2 cellular contexts compared by ENCODE assay signal in the genomic region with DNA sequence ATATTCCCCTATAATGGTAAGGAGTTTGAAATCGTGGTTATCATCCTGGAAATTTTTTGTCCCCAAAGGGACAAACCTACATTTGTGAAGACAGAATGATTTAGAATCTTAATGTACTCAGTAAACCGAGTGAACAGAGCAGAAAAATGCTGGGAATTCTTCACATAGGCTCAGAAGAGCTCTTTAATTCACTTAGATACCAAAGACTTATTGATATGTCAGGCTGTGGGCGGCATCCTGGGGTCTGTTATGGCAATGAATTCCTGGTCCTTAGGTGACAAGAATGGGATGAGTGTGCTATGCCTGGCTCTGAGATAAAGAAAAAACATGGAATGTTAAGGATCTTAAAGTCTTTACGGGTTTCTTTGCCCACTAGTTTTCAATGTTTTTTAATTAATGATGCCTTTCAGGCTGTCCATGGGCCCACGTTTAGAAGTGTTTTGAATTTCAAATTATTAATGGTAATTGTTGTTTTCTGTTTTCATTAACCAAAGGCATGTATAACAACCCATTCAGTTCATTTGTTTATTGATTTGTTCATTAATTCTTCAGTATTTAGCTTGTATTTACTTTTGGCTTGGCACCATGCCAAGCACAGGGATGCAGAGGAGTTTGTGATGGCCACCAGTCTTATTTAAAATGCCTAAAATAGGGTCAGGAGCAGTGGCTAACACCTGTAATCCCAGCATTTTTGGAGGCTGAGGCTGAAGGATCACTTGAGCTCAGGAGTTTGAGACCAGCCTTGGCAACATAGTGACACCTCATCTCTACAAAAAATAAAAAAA.
TF ChIP-seq lines count a peak whose summit lies in the region.

No MANE protein-coding gene starts in this region.

TF ChIP-seq in SK-N-SH treated with all-trans-retinoic acid at 6 μM for 48 hours, 23 proteins besides CTCF, POLR2A, EP300 and RAD21 (continues in another document):
- TF ChIP-seq, protein P1, sequence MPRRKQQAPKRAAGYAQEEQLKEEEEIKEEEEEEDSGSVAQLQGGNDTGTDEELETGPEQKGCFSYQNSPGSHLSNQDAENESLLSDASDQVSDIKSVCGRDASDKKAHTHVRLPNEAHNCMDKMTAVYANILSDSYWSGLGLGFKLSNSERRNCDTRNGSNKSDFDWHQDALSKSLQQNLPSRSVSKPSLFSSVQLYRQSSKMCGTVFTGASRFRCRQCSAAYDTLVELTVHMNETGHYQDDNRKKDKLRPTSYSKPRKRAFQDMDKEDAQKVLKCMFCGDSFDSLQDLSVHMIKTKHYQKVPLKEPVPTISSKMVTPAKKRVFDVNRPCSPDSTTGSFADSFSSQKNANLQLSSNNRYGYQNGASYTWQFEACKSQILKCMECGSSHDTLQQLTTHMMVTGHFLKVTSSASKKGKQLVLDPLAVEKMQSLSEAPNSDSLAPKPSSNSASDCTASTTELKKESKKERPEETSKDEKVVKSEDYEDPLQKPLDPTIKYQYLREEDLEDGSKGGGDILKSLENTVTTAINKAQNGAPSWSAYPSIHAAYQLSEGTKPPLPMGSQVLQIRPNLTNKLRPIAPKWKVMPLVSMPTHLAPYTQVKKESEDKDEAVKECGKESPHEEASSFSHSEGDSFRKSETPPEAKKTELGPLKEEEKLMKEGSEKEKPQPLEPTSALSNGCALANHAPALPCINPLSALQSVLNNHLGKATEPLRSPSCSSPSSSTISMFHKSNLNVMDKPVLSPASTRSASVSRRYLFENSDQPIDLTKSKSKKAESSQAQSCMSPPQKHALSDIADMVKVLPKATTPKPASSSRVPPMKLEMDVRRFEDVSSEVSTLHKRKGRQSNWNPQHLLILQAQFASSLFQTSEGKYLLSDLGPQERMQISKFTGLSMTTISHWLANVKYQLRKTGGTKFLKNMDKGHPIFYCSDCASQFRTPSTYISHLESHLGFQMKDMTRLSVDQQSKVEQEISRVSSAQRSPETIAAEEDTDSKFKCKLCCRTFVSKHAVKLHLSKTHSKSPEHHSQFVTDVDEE (CRISPR knock-in tag; IDR thresholded peaks at IDR 0.05), result no peak
- TF ChIP-seq OSR1 (CRISPR knock-in tag; IDR thresholded peaks at IDR 0.05) (no peak), BACH2 (CRISPR knock-in tag; IDR thresholded peaks at IDR 0.05; ENCODE audit: borderline replicate concordance) (no peak), TOX (CRISPR knock-in tag; IDR thresholded peaks at IDR 0.05; ENCODE audit: borderline replicate concordance) (no peak), GLIS3 (CRISPR knock-in tag; IDR thresholded peaks at IDR 0.05) (0 out of 2 replicates have a peak, but pooled peaks have one; percentile 59), TCF4 (CRISPR knock-in tag; IDR thresholded peaks at IDR 0.05; ENCODE audit: borderline replicate concordance) (no peak), ARNTL (CRISPR knock-in tag; IDR thresholded peaks at IDR 0.05; ENCODE audit: borderline replicate concordance, low read depth) (no peak), PPARA (CRISPR knock-in tag; IDR thresholded peaks at IDR 0.05; ENCODE audit: borderline replicate concordance) (no peak), ZNF8 (CRISPR knock-in tag; IDR thresholded peaks at IDR 0.05) (no peak), ZNF565 (CRISPR knock-in tag; conservative IDR thresholded peaks at IDR 0.05; ENCODE audit: low read depth) (no peak), ESRRG (CRISPR knock-in tag; IDR thresholded peaks at IDR 0.05) (peak; percentile 54; the same call in 1 of the 2 replicates), RARB (CRISPR knock-in tag; IDR thresholded peaks at IDR 0.05) (no peak), ZC3H10 (CRISPR knock-in tag; IDR thresholded peaks at IDR 0.05) (no peak), CSDC2 (CRISPR knock-in tag; IDR thresholded peaks at IDR 0.05) (no peak), ZNF70 (CRISPR knock-in tag; IDR thresholded peaks at IDR 0.05) (no peak), SNAI2 (CRISPR knock-in tag; IDR thresholded peaks at IDR 0.05) (no peak), ZFP30 (CRISPR knock-in tag; IDR thresholded peaks at IDR 0.05) (no peak), ISL1 (CRISPR knock-in tag; IDR thresholded peaks at IDR 0.05) (peak; percentile 96), ZFP3 (CRISPR knock-in tag; IDR thresholded peaks at IDR 0.05) (0 out of 2 replicates have a peak, but pooled peaks have one; percentile 36)
- TF ChIP-seq, protein P2, sequence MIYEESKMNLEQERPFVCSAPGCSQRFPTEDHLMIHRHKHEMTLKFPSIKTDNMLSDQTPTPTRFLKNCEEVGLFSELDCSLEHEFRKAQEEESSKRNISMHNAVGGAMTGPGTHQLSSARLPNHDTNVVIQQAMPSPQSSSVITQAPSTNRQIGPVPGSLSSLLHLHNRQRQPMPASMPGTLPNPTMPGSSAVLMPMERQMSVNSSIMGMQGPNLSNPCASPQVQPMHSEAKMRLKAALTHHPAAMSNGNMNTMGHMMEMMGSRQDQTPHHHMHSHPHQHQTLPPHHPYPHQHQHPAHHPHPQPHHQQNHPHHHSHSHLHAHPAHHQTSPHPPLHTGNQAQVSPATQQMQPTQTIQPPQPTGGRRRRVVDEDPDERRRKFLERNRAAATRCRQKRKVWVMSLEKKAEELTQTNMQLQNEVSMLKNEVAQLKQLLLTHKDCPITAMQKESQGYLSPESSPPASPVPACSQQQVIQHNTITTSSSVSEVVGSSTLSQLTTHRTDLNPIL (CRISPR knock-in tag; IDR thresholded peaks at IDR 0.05; ENCODE audit: low read depth), result peak; percentile 71
- TF ChIP-seq, protein P3, sequence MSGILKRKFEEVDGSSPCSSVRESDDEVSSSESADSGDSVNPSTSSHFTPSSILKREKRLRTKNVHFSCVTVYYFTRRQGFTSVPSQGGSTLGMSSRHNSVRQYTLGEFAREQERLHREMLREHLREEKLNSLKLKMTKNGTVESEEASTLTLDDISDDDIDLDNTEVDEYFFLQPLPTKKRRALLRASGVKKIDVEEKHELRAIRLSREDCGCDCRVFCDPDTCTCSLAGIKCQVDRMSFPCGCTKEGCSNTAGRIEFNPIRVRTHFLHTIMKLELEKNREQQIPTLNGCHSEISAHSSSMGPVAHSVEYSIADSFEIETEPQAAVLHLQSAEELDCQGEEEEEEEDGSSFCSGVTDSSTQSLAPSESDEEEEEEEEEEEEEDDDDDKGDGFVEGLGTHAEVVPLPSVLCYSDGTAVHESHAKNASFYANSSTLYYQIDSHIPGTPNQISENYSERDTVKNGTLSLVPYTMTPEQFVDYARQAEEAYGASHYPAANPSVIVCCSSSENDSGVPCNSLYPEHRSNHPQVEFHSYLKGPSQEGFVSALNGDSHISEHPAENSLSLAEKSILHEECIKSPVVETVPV (CRISPR knock-in tag; IDR thresholded peaks at IDR 0.05), result 0 out of 2 replicates have a peak, but pooled peaks have one; percentile 53
- TF ChIP-seq, protein P4, sequence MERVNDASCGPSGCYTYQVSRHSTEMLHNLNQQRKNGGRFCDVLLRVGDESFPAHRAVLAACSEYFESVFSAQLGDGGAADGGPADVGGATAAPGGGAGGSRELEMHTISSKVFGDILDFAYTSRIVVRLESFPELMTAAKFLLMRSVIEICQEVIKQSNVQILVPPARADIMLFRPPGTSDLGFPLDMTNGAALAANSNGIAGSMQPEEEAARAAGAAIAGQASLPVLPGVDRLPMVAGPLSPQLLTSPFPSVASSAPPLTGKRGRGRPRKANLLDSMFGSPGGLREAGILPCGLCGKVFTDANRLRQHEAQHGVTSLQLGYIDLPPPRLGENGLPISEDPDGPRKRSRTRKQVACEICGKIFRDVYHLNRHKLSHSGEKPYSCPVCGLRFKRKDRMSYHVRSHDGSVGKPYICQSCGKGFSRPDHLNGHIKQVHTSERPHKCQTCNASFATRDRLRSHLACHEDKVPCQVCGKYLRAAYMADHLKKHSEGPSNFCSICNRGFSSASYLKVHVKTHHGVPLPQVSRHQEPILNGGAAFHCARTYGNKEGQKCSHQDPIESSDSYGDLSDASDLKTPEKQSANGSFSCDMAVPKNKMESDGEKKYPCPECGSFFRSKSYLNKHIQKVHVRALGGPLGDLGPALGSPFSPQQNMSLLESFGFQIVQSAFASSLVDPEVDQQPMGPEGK (CRISPR knock-in tag; IDR thresholded peaks at IDR 0.05; ENCODE audit: borderline replicate concordance), result peak; percentile 83; the same call in 1 of the 2 replicates

TF ChIP-seq in SK-N-SH, 30 proteins besides CTCF, POLR2A, EP300 and RAD21 (continued from another document):
- no peak for TF ChIP-seq TCF12 (IDR thresholded peaks at IDR 0.05)
- TF ChIP-seq, protein P5, sequence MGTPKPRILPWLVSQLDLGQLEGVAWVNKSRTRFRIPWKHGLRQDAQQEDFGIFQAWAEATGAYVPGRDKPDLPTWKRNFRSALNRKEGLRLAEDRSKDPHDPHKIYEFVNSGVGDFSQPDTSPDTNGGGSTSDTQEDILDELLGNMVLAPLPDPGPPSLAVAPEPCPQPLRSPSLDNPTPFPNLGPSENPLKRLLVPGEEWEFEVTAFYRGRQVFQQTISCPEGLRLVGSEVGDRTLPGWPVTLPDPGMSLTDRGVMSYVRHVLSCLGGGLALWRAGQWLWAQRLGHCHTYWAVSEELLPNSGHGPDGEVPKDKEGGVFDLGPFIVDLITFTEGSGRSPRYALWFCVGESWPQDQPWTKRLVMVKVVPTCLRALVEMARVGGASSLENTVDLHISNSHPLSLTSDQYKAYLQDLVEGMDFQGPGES (IDR thresholded peaks at IDR 0.05; ENCODE audit: low read depth, low read length), result no peak
- no peak for TF ChIP-seq JUND (IDR thresholded peaks at IDR 0.05)
- TF ChIP-seq TAF1 (IDR thresholded peaks at IDR 0.05; ENCODE audit: borderline replicate concordance, low read depth, low read length), result no peak
- no peak for TF ChIP-seq NRF1 (IDR thresholded peaks at IDR 0.05; ENCODE audit: low read depth, low read length)
- no peak for TF ChIP-seq MXI1 (IDR thresholded peaks at IDR 0.05; ENCODE audit: low read depth, low read length)
- TF ChIP-seq FOSL2 (IDR thresholded peaks at IDR 0.05; ENCODE audit: borderline replicate concordance, low read depth), result no peak
- TF ChIP-seq, protein P6, sequence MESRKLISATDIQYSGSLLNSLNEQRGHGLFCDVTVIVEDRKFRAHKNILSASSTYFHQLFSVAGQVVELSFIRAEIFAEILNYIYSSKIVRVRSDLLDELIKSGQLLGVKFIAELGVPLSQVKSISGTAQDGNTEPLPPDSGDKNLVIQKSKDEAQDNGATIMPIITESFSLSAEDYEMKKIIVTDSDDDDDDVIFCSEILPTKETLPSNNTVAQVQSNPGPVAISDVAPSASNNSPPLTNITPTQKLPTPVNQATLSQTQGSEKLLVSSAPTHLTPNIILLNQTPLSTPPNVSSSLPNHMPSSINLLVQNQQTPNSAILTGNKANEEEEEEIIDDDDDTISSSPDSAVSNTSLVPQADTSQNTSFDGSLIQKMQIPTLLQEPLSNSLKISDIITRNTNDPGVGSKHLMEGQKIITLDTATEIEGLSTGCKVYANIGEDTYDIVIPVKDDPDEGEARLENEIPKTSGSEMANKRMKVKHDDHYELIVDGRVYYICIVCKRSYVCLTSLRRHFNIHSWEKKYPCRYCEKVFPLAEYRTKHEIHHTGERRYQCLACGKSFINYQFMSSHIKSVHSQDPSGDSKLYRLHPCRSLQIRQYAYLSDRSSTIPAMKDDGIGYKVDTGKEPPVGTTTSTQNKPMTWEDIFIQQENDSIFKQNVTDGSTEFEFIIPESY (IDR thresholded peaks at IDR 0.05; ENCODE audit: borderline replicate concordance, low read depth), result no peak
- TF ChIP-seq SMC3 (IDR thresholded peaks at IDR 0.05; ENCODE audit: low read depth, low read length), result no peak
- TF ChIP-seq, protein P7, sequence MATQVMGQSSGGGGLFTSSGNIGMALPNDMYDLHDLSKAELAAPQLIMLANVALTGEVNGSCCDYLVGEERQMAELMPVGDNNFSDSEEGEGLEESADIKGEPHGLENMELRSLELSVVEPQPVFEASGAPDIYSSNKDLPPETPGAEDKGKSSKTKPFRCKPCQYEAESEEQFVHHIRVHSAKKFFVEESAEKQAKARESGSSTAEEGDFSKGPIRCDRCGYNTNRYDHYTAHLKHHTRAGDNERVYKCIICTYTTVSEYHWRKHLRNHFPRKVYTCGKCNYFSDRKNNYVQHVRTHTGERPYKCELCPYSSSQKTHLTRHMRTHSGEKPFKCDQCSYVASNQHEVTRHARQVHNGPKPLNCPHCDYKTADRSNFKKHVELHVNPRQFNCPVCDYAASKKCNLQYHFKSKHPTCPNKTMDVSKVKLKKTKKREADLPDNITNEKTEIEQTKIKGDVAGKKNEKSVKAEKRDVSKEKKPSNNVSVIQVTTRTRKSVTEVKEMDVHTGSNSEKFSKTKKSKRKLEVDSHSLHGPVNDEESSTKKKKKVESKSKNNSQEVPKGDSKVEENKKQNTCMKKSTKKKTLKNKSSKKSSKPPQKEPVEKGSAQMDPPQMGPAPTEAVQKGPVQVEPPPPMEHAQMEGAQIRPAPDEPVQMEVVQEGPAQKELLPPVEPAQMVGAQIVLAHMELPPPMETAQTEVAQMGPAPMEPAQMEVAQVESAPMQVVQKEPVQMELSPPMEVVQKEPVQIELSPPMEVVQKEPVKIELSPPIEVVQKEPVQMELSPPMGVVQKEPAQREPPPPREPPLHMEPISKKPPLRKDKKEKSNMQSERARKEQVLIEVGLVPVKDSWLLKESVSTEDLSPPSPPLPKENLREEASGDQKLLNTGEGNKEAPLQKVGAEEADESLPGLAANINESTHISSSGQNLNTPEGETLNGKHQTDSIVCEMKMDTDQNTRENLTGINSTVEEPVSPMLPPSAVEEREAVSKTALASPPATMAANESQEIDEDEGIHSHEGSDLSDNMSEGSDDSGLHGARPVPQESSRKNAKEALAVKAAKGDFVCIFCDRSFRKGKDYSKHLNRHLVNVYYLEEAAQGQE (IDR thresholded peaks at IDR 0.05; ENCODE audit: low read depth, low read length), result no peak
